In the genomic region with DNA sequence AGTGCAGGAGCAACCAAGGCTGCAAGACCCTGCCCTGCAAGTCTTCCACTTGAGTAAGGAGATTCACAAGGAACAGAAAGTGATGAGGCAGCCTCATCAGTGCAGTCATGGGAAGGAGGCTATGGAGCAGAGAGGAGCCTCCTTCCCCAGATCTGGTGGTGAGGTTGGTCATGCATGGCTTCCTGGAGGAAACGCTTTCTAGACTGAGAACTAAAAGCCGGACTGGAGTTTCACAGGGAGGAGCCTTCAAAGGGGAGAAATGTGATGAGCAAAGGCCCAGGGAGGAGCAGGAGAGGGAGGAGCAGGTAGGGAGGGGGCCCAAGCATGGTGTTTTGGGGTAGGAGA, we compare ENCODE assay signal across 1 cellular context.
TF ChIP-seq lines count a peak whose summit lies in the region.

No MANE protein-coding gene starts in this region.

TF ChIP-seq in WTC11, 78 proteins besides CTCF, POLR2A, EP300 and RAD21 (continued from another document):
- TF ChIP-seq PREB (CRISPR knock-in tag; IDR thresholded peaks at IDR 0.05; ENCODE audit: borderline replicate concordance) (no peak), HMGA2 (CRISPR knock-in tag; IDR thresholded peaks at IDR 0.05) (no peak), ZNF232 (CRISPR knock-in tag; IDR thresholded peaks at IDR 0.05) (no peak), FOXP1 (CRISPR knock-in tag; IDR thresholded peaks at IDR 0.05; ENCODE audit: borderline replicate concordance) (no peak), ZBTB21 (CRISPR knock-in tag; IDR thresholded peaks at IDR 0.05; ENCODE audit: borderline replicate concordance) (no peak), SMAD4 (CRISPR knock-in tag; IDR thresholded peaks at IDR 0.05) (no peak), ETV6 (CRISPR knock-in tag; IDR thresholded peaks at IDR 0.05) (no peak)
- TF ChIP-seq, protein P1, sequence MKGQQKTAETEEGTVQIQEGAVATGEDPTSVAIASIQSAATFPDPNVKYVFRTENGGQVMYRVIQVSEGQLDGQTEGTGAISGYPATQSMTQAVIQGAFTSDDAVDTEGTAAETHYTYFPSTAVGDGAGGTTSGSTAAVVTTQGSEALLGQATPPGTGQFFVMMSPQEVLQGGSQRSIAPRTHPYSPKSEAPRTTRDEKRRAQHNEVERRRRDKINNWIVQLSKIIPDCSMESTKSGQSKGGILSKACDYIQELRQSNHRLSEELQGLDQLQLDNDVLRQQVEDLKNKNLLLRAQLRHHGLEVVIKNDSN (CRISPR knock-in tag; IDR thresholded peaks at IDR 0.05) = no peak
